Comparison of ENCODE assay signal across 8 cellular contexts in the genomic region with DNA sequence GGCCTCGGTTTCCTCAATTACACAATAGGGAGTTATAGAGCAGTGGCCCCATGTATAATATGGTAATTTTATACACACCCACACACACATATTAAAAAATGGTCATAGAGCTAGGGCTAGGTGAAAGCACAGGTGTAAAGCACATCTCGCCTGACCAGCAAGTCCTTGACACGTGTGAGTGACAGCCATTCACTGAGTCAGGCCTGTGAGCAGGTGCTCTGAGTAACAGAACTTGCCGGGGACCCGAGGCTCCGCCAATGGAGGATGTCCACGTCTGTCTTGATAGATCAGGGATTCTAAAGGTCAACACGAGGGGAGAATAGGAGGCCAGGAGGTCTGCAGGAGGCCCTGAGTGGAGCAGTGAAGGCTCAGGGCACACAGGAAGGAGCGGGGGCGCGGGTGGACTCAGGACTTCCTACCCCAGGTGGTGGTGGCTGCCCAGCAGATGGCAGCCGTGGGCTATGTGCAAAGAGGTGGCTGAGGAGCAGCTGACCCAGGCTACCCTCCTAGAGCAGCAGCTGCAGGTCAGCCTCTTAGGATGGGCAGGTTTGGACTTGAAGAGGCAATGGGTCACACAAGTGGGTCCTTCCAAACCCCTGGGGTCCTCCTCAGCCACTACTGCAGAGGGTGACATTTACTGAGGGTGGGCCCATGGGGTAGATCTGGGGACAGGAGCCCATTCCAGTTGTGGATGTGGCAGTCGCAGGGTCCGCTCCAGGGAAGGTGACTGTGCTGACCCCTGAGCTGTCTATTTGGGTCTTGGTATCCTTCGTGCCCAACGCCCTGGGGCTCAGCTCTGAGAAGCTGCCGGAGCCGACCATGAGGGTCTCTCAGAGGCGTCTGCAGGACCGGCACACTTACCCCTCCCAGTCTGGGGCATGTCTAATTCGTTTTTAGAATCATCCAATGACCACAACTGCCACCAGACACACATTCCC. TPM values are rescaled to one million over a fixed set of nuclear protein-coding genes. Genes with fewer than 3 reads are reported as not detected.
A peak's percentile ranks its signal among the peaks of the same experiment; 100 is the strongest.
DNase-seq lines count a peak whose midpoint lies in the region; ATAC-seq and TF ChIP-seq lines count a peak whose summit lies in the region.

No MANE protein-coding gene starts in this region.

- no peaks in the 10 kb centered on the region for H3K4me1 ChIP-seq in OCI-LY1 (ENCODE audit: insufficient read depth, low read length, severe bottlenecking)

- DNase-seq in DMS114 treated with DMSO at 0.1 percent for 48 hours (lab: John Stamatoyannopoulos, UW; ENCODE audit: unreplicated experiment): peak; percentile 17
- DNase-seq in HS-5 (ENCODE audit: low read depth): peak; percentile 32
- peak; percentile 68 for DNase-seq in activated T-cell treated with anti-CD3 and anti-CD28 coated beads for 1 hour (ENCODE audit: low read depth)
- peak; percentile 78 for DNase-seq in epithelial cell of esophagus (ENCODE audit: low read depth)
- DNase-seq in naive B cell: peak; percentile 71
- DNase-seq in stimulated activated CD8-positive, alpha-beta memory T cell treated with anti-CD3 and anti-CD28 coated beads, Interleukin-7, amount 100 ng/mL, for 4 hours (ENCODE audit: low read depth in 2 of 2): peak; percentile 52 to 67

- TF ChIP-seq CTCF in OCI-LY1 (IDR thresholded peaks at IDR 0.05; ENCODE audit: low read length) (peak; percentile 79), epithelial cell of esophagus (IDR thresholded peaks at IDR 0.05; ENCODE audit: insufficient read depth, low read depth, low read length, missing control alignments) (peak; percentile 84)

- H3F3A ChIP-seq in OCI-LY1 (ENCODE audit: insufficient read depth, low read length): no peaks in the 10 kb centered on the region

- H3K4me3 Mint-ChIP-seq in naive B cell: no peak overlapping the region

- no peak overlapping the region for H3K4me3 ChIP-seq in OCI-LY1 (ENCODE audit: low read depth, low read length, poor library complexity, severe bottlenecking)
- no peak overlapping the region for H3K4me3 ChIP-seq in epithelial cell of esophagus (ENCODE audit: low read length)

- peaks cover 87% of the 10 kb centered on the region for H3K36me3 ChIP-seq in OCI-LY1 (ENCODE audit: insufficient read depth, low read length)

- no peaks in the 10 kb centered on the region for H4K20me1 ChIP-seq in OCI-LY1 (ENCODE audit: insufficient read depth, low read length)

- no peak overlapping the region for H2AFZ ChIP-seq in OCI-LY1 (ENCODE audit: low read length)

- no peaks in the 10 kb centered on the region for H3K9me3 ChIP-seq in OCI-LY1 (ENCODE audit: low read length)

- H3K27me3 Mint-ChIP-seq in naive B cell: no peaks in the 10 kb centered on the region

- no peak overlapping the region for H3K9ac ChIP-seq in OCI-LY1 (ENCODE audit: low read length)

- no peaks in the 10 kb centered on the region for H3K9me3 Mint-ChIP-seq in naive B cell

- H3K36me3 Mint-ChIP-seq in naive B cell: peaks cover 0 to 9% of the 10 kb centered on the region in 2 donors

- no peak overlapping the region for H3K4me2 ChIP-seq in OCI-LY1 (ENCODE audit: low read length)

- H3K79me2 ChIP-seq in OCI-LY1 (ENCODE audit: insufficient read depth, low read length): no peaks in the 10 kb centered on the region

- no peaks in the 10 kb centered on the region for H3K27me3 ChIP-seq in OCI-LY1 (ENCODE audit: insufficient read depth, low read length)

- H3K9me2 ChIP-seq in OCI-LY1 (ENCODE audit: low read depth, low read length): no peaks in the 10 kb centered on the region

- H3K4me1 Mint-ChIP-seq in naive B cell: peaks cover 20 to 24% (median 22%) of the 10 kb centered on the region in 3 donors

- ATAC-seq in naive B cell (ENCODE audit: low read depth in 2 of 2) (peak; percentile 97 to 98), HG03460 (IDR thresholded peaks at IDR 0.05; ENCODE audit: unreplicated experiment) (no peak)

- H3K27ac ChIP-seq in OCI-LY1 (ENCODE audit: low read depth, low read length, poor library complexity, severe bottlenecking): no peak overlapping the region

- H3K27ac Mint-ChIP-seq in naive B cell: peak overlapping the region; percentile 34 to 90 (median 80)

RNA-seq across cellular contexts. Expression of a gene that starts 45.9 kb away (rescaled TPM):
- not detected for polyA plus RNA-seq in naive B cell (ENCODE audit: low read depth in 6 of 6)

Comparison
In these comparisons a context has a peak if more than half of its experiments do, and no peak if none do; other contexts are left out.
1. DNase-seq: peak in every context shown above with its lines; median percentile 78 in epithelial cell of esophagus; 71 in naive B cell; 68 in activated T-cell treated with anti-CD3 and anti-CD28 coated beads for 1 hour; 60 in stimulated activated CD8-positive, alpha-beta memory T cell treated with anti-CD3 and anti-CD28 coated beads, Interleukin-7, amount 100 ng/mL, for 4 hours; 32 in HS-5; 17 in DMS114 treated with DMSO at 0.1 percent for 48 hours.